20 cellular contexts compared by ENCODE assay signal in genomic region chr15:71455878-71456277, GRCh38.
A peak's percentile ranks its signal among the peaks of the same experiment; 100 is the strongest.
DNase-seq lines count a peak whose midpoint lies in the region; ATAC-seq, FAIRE-seq and TF ChIP-seq lines count a peak whose summit lies in the region.
"Had no signal": no experiment of that assay in that cellular context is flagged by ENCODE, and none has a peak within 500 bp of the region (broad histone marks: within the 10 kb centered on the region; RNA-seq: fewer than 3 reads in every experiment).

No MANE protein-coding gene starts in this region.

- POLR2A ChIA-PET in HepG2 (lab: Yijun Ruan, JAX) (interaction anchor here (1.0 kb wide), 1 partner anchor 205 kb away, joined by 4 read pairs; no protein-coding TSS in a partner anchor), WTC11 (lab: Charles Lee) (no interaction called here)

- TF ChIP-seq RAD21 in HepG2 (CRISPR knock-in tag; IDR thresholded peaks at IDR 0.05): no peak

- no peaks in the 10 kb centered on the region for H3K36me3 ChIP-seq in HepG2 (replicated peaks in 1 of 2; ENCODE audit: control insufficient read depth in 1 of 2, insufficient read depth in 2 of 2, low read length in 2 of 2)
- H3K36me3 ChIP-seq in right lobe of liver: no peaks in the 10 kb centered on the region
- no peaks in the 10 kb centered on the region for H3K36me3 ChIP-seq in vagina
- H3K36me3 ChIP-seq: BLaER1 treated with 17β-estradiol and CSF1 and Interleukin-3, amounts not matched to agents 10 nM and 100 nM had no signal

- H3K4me3 Mint-ChIP-seq in WTC11 (no peak overlapping the region), nephron progenitor cell (no peak overlapping the region)
- H3K4me3 Mint-ChIP-seq: CD4-positive, alpha-beta T cell had no signal

- no peaks in the 10 kb centered on the region for H3K36me3 Mint-ChIP-seq in WTC11
- H3K36me3 Mint-ChIP-seq in nephron progenitor cell (ENCODE audit: low read depth): no peaks in the 10 kb centered on the region

- H3K9me3 Mint-ChIP-seq in WTC11 (no peaks in the 10 kb centered on the region), nephron progenitor cell (no peaks in the 10 kb centered on the region)
- H3K9me3 Mint-ChIP-seq: CD4-positive, alpha-beta T cell had no signal

- H3K4me3 ChIP-seq in HepG2 (replicated peaks in 1 of 3; ENCODE audit: insufficient read depth in 1 of 3, low read depth in 2 of 3, low read length in 3 of 3) (no peak overlapping the region), right lobe of liver (no peak overlapping the region), vagina (no peak overlapping the region)
- H3K4me3 ChIP-seq: BLaER1 treated with 17β-estradiol and CSF1 and Interleukin-3, amounts not matched to agents 10 nM and 100 nM; GM23248 had no signal

- H3K27me3 Mint-ChIP-seq in WTC11 (ENCODE audit: low read depth): no peaks in the 10 kb centered on the region
- H3K27me3 Mint-ChIP-seq in nephron progenitor cell (ENCODE audit: low read depth, poor library complexity): peaks cover 3% of the 10 kb centered on the region

- ATAC-seq in HepG2 (peak; percentile 48), right lobe of liver (no peak), WTC11 (no peak), HG02852 (IDR thresholded peaks at IDR 0.05; ENCODE audit: unreplicated experiment) (no peak)

- H3K27me3 ChIP-seq in HepG2 (ENCODE audit: control insufficient read depth in 1 of 2, insufficient read depth in 2 of 2, low read length in 2 of 2) (peaks cover 0 to 7% of the 10 kb centered on the region in 2 experiments; a peak in 3 of 5 replicates), right lobe of liver (no peaks in the 10 kb centered on the region), vagina (no peaks in the 10 kb centered on the region)
- H3K27me3 ChIP-seq: BLaER1 treated with 17β-estradiol and CSF1 and Interleukin-3, amounts not matched to agents 10 nM and 100 nM had no signal

- TF ChIP-seq POLR2A in HepG2 (IDR thresholded peaks at IDR 0.05; ENCODE audit: insufficient read depth in 1 of 2, low read depth in 2 of 2, low read length in 2 of 2): no peak
- TF ChIP-seq POLR2A in right lobe of liver (IDR thresholded peaks at IDR 0.05): no peak
- no peak for TF ChIP-seq POLR2A in vagina (IDR thresholded peaks at IDR 0.05)

- no TSS peak for BruUV-seq in HepG2 (replicated peaks; lab: Mats Ljungman, UMichigan)

- TF ChIP-seq EP300 in HepG2 (IDR thresholded peaks at IDR 0.05; ENCODE audit: low read depth in 2 of 2, low read length in 2 of 2) (peak in 1 of 2 experiments; percentile 85; a peak in 2 of 4 replicates), HepG2 (CRISPR knock-in tag; IDR thresholded peaks at IDR 0.05; ENCODE audit: borderline replicate concordance) (no peak; the same call in 1 of the 2 replicates)

- H3K27ac ChIP-seq in HepG2 (ENCODE audit: extremely low read length, insufficient read depth, low read length): no peak overlapping the region
- no peak overlapping the region for H3K27ac ChIP-seq in right lobe of liver
- peak overlapping the region; percentile 21 for H3K27ac ChIP-seq in vagina
- H3K27ac ChIP-seq: BLaER1 treated with 17β-estradiol and CSF1 and Interleukin-3, amounts not matched to agents 10 nM and 100 nM; GM23248 had no signal

- no peaks in the 10 kb centered on the region for H3K79me2 ChIP-seq in HepG2 (ENCODE audit: insufficient read depth, low read length)

- H3K9me3 ChIP-seq in HepG2 (ENCODE audit: low read length): no peaks in the 10 kb centered on the region
- no peaks in the 10 kb centered on the region for H3K9me3 ChIP-seq in right lobe of liver
- no peaks in the 10 kb centered on the region for H3K9me3 ChIP-seq in vagina
- H3K9me3 ChIP-seq: BLaER1 treated with 17β-estradiol and CSF1 and Interleukin-3, amounts not matched to agents 10 nM and 100 nM had no signal

- no peak overlapping the region for H3K9ac ChIP-seq in HepG2 (ENCODE audit: insufficient read depth, low read depth, low read length)
- H3K9ac ChIP-seq: BLaER1 treated with 17β-estradiol and CSF1 and Interleukin-3, amounts not matched to agents 10 nM and 100 nM; GM23248 had no signal

- no peak overlapping the region for H2AFZ ChIP-seq in HepG2 (ENCODE audit: low read length)
- H2AFZ ChIP-seq: GM23248 had no signal

- H3K4me2 ChIP-seq in HepG2 (ENCODE audit: low read depth, low read length): peak overlapping the region; percentile 36
- H3K4me2 ChIP-seq: BLaER1 treated with 17β-estradiol and CSF1 and Interleukin-3, amounts not matched to agents 10 nM and 100 nM had no signal

- CTCF ChIA-PET in HepG2 (lab: Yijun Ruan, JAX; ENCODE audit: low intra/inter-chr PET ratio, low total read pairs) (no interaction called here), WTC11 (lab: Charles Lee) (no interaction called here)

- in situ Hi-C loops in HepG2 (cut with HindIII; ENCODE audit: extremely low pct_ligation_motif_present, low pct_unique_long_range_greater_than_20kb): no loop called here

- 0% methylated on average over 5 of the region's 5 CpGs for WGBS in HepG2 (ENCODE audit: low lambda C conversion rate)
- WGBS in right lobe of liver (ENCODE audit: insufficient coverage, low coverage, low lambda C conversion rate, missing lambda C conversion rate): 72% methylated on average over 5 of the region's 5 CpGs

- TF ChIP-seq CTCF in HepG2 (CRISPR knock-in tag; IDR thresholded peaks at IDR 0.05) (no peak), right lobe of liver (IDR thresholded peaks at IDR 0.05) (no peak), WTC11 (IDR thresholded peaks at IDR 0.05) (no peak), nephron progenitor cell (IDR thresholded peaks at IDR 0.05) (no peak), vagina (IDR thresholded peaks at IDR 0.05) (no peak)

- H3K4me1 ChIP-seq in HepG2 (ENCODE audit: insufficient read depth, low read length) (peaks cover 39% of the 10 kb centered on the region), right lobe of liver (peaks cover 0 to 9% (median 0%) of the 10 kb centered on the region in 4 donors), vagina (peaks cover 37% of the 10 kb centered on the region)
- H3K4me1 ChIP-seq: BLaER1 treated with 17β-estradiol and CSF1 and Interleukin-3, amounts not matched to agents 10 nM and 100 nM had no signal

- H3K4me1 Mint-ChIP-seq in WTC11 (peaks cover 12% of the 10 kb centered on the region), nephron progenitor cell (peaks cover 59% of the 10 kb centered on the region)

- DNase-seq in HepG2 (ENCODE audit: low spot score) (peak; percentile 69), right lobe of liver (no peak), WTC11 (ENCODE audit: low spot score) (no peak), nephron progenitor cell (no peak), vagina (ENCODE audit: extremely low spot score in 2 of 2) (no peak), NCI-H2196 (lab: John Stamatoyannopoulos, UW; ENCODE audit: unreplicated experiment) (no peak), D341Med (ENCODE audit: low spot score) (no peak)
- DNase-seq: 8988T; ACHN; CD4-positive, alpha-beta T cell; DMS153; DMS79 treated with DMSO at 0.1 percent for 48 hours; EL; GM23248 had no signal

- FAIRE-seq in HepG2 (lab: Jason Lieb, UNC): peak; percentile 67
- FAIRE-seq: D721Med, G401.6, GM12891, H54 had no signal

- intact Hi-C loops in HepG2 (cut with micrococcal nuclease; ENCODE audit: unreplicated experiment): no loop called here
- intact Hi-C loops in right lobe of liver (cut with DNase I): no loop called here
- intact Hi-C loops in vagina (cut with DNase I): no loop called here

- H3K27ac Mint-ChIP-seq in WTC11: no peak overlapping the region
- peak overlapping the region; percentile 96 for H3K27ac Mint-ChIP-seq in nephron progenitor cell
- H3K27ac Mint-ChIP-seq: CD4-positive, alpha-beta T cell had no signal

- H4K20me1 ChIP-seq in HepG2 (ENCODE audit: insufficient read depth, low read length): no peaks in the 10 kb centered on the region
- H4K20me1 ChIP-seq: BLaER1 treated with 17β-estradiol and CSF1 and Interleukin-3, amounts not matched to agents 10 nM and 100 nM had no signal

TF ChIP-seq in HepG2, 621 proteins besides CTCF, POLR2A, EP300 and RAD21 (continues in another document):
- TF ChIP-seq ZNF136 (CRISPR knock-in tag; IDR thresholded peaks at IDR 0.05; ENCODE audit: low read depth): no peak
- TF ChIP-seq MAX (IDR thresholded peaks at IDR 0.05): no peak
- no peak for TF ChIP-seq TRIM22 (IDR thresholded peaks at IDR 0.05)
- TF ChIP-seq IRF2 (CRISPR knock-in tag; IDR thresholded peaks at IDR 0.05): peak; percentile 49; the same call in 1 of the 2 replicates
- TF ChIP-seq RBAK (CRISPR knock-in tag; IDR thresholded peaks at IDR 0.05): no peak
- TF ChIP-seq TBP (CRISPR knock-in tag; IDR thresholded peaks at IDR 0.05): no peak

TF ChIP-seq in WTC11, 78 proteins besides CTCF, POLR2A, EP300 and RAD21:
- no peak for TF ChIP-seq SP1 (CRISPR knock-in tag; conservative IDR thresholded peaks at IDR 0.05)
- TF ChIP-seq GABPB1 (CRISPR knock-in tag; IDR thresholded peaks at IDR 0.05): peak; percentile 29; the same call in 1 of the 2 replicates

Comparison
In these comparisons a context has a peak if more than half of its experiments do, and no peak if none do; other contexts are left out.
1. Of the 50 proteins assayed by ChIP-seq in both HepG2 and WTC11: peak only in HepG2: ATF3, CBFB, ESRRA, FOXJ3, FOXK1, FOXP4 and 5 more; only in WTC11: none; in both: GABPB1; in neither: 36; mixed calls (peak in some experiments, not most) for 2.